ENCODE assay signal across 14 cellular contexts in genomic region chr11:122085264-122085663, GRCh38. TPM values are rescaled to one million over a fixed set of nuclear protein-coding genes. Genes with fewer than 3 reads are reported as not detected.
A peak's percentile ranks its signal among the peaks of the same experiment; 100 is the strongest.
DNase-seq lines count a peak whose midpoint lies in the region; TF ChIP-seq lines count a peak whose summit lies in the region.
"Had no signal": no experiment of that assay in that cellular context is flagged by ENCODE, and none has a peak within 500 bp of the region (broad histone marks: within the 10 kb centered on the region; RNA-seq: fewer than 3 reads in every experiment).

No MANE protein-coding gene starts in this region.

- DNase-seq in BJ (ENCODE audit: low read depth), result peak; percentile 90
- peak; percentile 97 for DNase-seq in amniotic epithelial cell (ENCODE audit: low read depth)
- peak; percentile 98 for DNase-seq in fibroblast of the aortic adventitia (ENCODE audit: low read depth)
- no peak for DNase-seq in osteocyte (ENCODE audit: extremely low spot score, unreplicated experiment)
- no peak for DNase-seq in effector memory CD4-positive, alpha-beta T cell
- no peak for DNase-seq in islet precursor cell
- no peak for DNase-seq in NOMO-1 treated with DMSO at 0.1 percent for 48 hours (lab: John Stamatoyannopoulos, UW; ENCODE audit: unreplicated experiment)
- DNase-seq in activated CD4-positive, alpha-beta memory T cell treated with anti-CD3 and anti-CD28 coated beads for 36 hours, result no peak
- DNase-seq: activated CD4-positive, alpha-beta T cell treated with anti-CD3 and anti-CD28 coated beads, Interleukin-2, amount 50 U/mL, for 1 hour; activated naive CD4-positive, alpha-beta T cell treated with anti-CD3 and anti-CD28 coated beads, Interleukin-2, amount 50 U/mL, for 16 hours; NCI-H2171; stimulated activated naive CD8-positive, alpha-beta T cell treated with anti-CD3 and anti-CD28 coated beads, Interleukin-15, amount 100 ng/mL, for 72 hours had no signal

- H3K27me3 Mint-ChIP-seq in osteocyte (ENCODE audit: unreplicated experiment), result no peaks in the 10 kb centered on the region
- H3K27me3 Mint-ChIP-seq in activated CD4-positive, alpha-beta memory T cell treated with anti-CD3 and anti-CD28 coated beads for 36 hours, result peaks cover 4% of the 10 kb centered on the region

- no peak overlapping the region for H3K4me3 Mint-ChIP-seq in osteocyte (ENCODE audit: unreplicated experiment)
- H3K4me3 Mint-ChIP-seq in activated CD4-positive, alpha-beta memory T cell treated with anti-CD3 and anti-CD28 coated beads for 36 hours, result no peak overlapping the region
- H3K4me3 Mint-ChIP-seq: stimulated activated naive CD8-positive, alpha-beta T cell treated with anti-CD3 and anti-CD28 coated beads, Interleukin-15, amount 100 ng/mL, for 72 hours had no signal

- TF ChIP-seq CTCF in BJ (IDR thresholded peaks at IDR 0.05; ENCODE audit: insufficient read depth, low read depth, low read length), result no peak
- TF ChIP-seq CTCF in fibroblast of the aortic adventitia (IDR thresholded peaks at IDR 0.05; ENCODE audit: insufficient read depth, low read length), result no peak
- TF ChIP-seq CTCF in osteocyte (IDR thresholded peaks at IDR 0.05), result no peak

- peaks cover 28% of the 10 kb centered on the region for H3K36me3 Mint-ChIP-seq in osteocyte (ENCODE audit: unreplicated experiment)
- H3K36me3 Mint-ChIP-seq in activated CD4-positive, alpha-beta memory T cell treated with anti-CD3 and anti-CD28 coated beads for 36 hours, result no peaks in the 10 kb centered on the region

- H3K27ac Mint-ChIP-seq in osteocyte (ENCODE audit: unreplicated experiment), result peak overlapping the region; percentile 88
- H3K27ac Mint-ChIP-seq in activated CD4-positive, alpha-beta memory T cell treated with anti-CD3 and anti-CD28 coated beads for 36 hours, result no peak overlapping the region
- H3K27ac Mint-ChIP-seq: stimulated activated naive CD8-positive, alpha-beta T cell treated with anti-CD3 and anti-CD28 coated beads, Interleukin-15, amount 100 ng/mL, for 72 hours had no signal

- no peaks in the 10 kb centered on the region for H3K9me3 ChIP-seq in effector memory CD4-positive, alpha-beta T cell (ENCODE audit: control insufficient read depth, low read length)
- H3K9me3 ChIP-seq: SJSA1 had no signal

- peaks cover 3% of the 10 kb centered on the region for H3K36me3 ChIP-seq in BJ (ENCODE audit: control insufficient read depth, insufficient read depth, low read length)
- H3K36me3 ChIP-seq in effector memory CD4-positive, alpha-beta T cell (ENCODE audit: control insufficient read depth, insufficient read depth, low read length), result no peaks in the 10 kb centered on the region

- POLR2A ChIA-PET in BJ (lab: Charles Lee), result interaction anchor here (0.6 kb wide), 1 partner anchor 12 kb away, joined by 4 read pairs; no protein-coding TSS in a partner anchor
- POLR2A ChIA-PET in activated CD4-positive, alpha-beta memory T cell treated with anti-CD3 and anti-CD28 coated beads for 36 hours (lab: Charles Lee), result no interaction called here

- no peaks in the 10 kb centered on the region for H3K9me3 Mint-ChIP-seq in osteocyte (ENCODE audit: unreplicated experiment)
- H3K9me3 Mint-ChIP-seq in activated CD4-positive, alpha-beta memory T cell treated with anti-CD3 and anti-CD28 coated beads for 36 hours, result no peaks in the 10 kb centered on the region
- H3K9me3 Mint-ChIP-seq: stimulated activated naive CD8-positive, alpha-beta T cell treated with anti-CD3 and anti-CD28 coated beads, Interleukin-15, amount 100 ng/mL, for 72 hours had no signal

- H3K4me3 ChIP-seq in BJ (ENCODE audit: low read depth, low read length), result no peak overlapping the region
- H3K4me3 ChIP-seq in fibroblast of the aortic adventitia (ENCODE audit: low read depth, low read length), result no peak overlapping the region
- no peak overlapping the region for H3K4me3 ChIP-seq in effector memory CD4-positive, alpha-beta T cell (ENCODE audit: insufficient read depth, low read depth, low read length, poor library complexity, severe bottlenecking)
- H3K4me3 ChIP-seq: GM12878, SJSA1 had no signal

- intact Hi-C loops in activated CD4-positive, alpha-beta memory T cell treated with anti-CD3 and anti-CD28 coated beads for 36 hours (cut with micrococcal nuclease), result no loop called here

- no peak overlapping the region for H3K27ac ChIP-seq in effector memory CD4-positive, alpha-beta T cell (ENCODE audit: insufficient read depth, low read length, poor library complexity, severe bottlenecking)
- H3K27ac ChIP-seq: SJSA1 had no signal

- H3K4me1 Mint-ChIP-seq in osteocyte (ENCODE audit: unreplicated experiment), result peaks cover 53% of the 10 kb centered on the region
- H3K4me1 Mint-ChIP-seq in activated CD4-positive, alpha-beta memory T cell treated with anti-CD3 and anti-CD28 coated beads for 36 hours (ENCODE audit: low read depth), result no peaks in the 10 kb centered on the region
- H3K4me1 Mint-ChIP-seq: stimulated activated naive CD8-positive, alpha-beta T cell treated with anti-CD3 and anti-CD28 coated beads, Interleukin-15, amount 100 ng/mL, for 72 hours had no signal

- no peaks in the 10 kb centered on the region for H3K4me1 ChIP-seq in effector memory CD4-positive, alpha-beta T cell (ENCODE audit: control insufficient read depth, insufficient read depth, low read length, poor library complexity, severe bottlenecking)

- CTCF ChIA-PET in BJ (lab: Yijun Ruan, JAX), result interaction anchor here (0.5 kb wide), 1 partner anchor 17 kb away, joined by 3 read pairs; no protein-coding TSS in a partner anchor
- CTCF ChIA-PET in activated CD4-positive, alpha-beta memory T cell treated with anti-CD3 and anti-CD28 coated beads for 36 hours (lab: Charles Lee), result no interaction called here

- no peaks in the 10 kb centered on the region for H3K27me3 ChIP-seq in BJ (ENCODE audit: control insufficient read depth, insufficient read depth, low read length)
- H3K27me3 ChIP-seq in effector memory CD4-positive, alpha-beta T cell (replicated peaks; ENCODE audit: control insufficient read depth, insufficient read depth, low read length, poor library complexity, severe bottlenecking), result no peaks in the 10 kb centered on the region
- H3K27me3 ChIP-seq: SJSA1 had no signal

RNA-seq across cellular contexts. Expression of gene BLID, which starts 30.8 kb away (rescaled TPM):
- polyA plus RNA-seq in BJ (2011; rRNA removed), result 0.16 and 0.37 TPM in 2 replicates
- 10.3 and 14.2 TPM in 2 replicates for polyA minus RNA-seq in BJ (2011; rRNA and poly(A)+ RNA removed)
- total RNA-seq in fibroblast of the aortic adventitia (ENCODE audit: low replicate concordance) (2.1 and 30.6 TPM in 2 replicates), osteocyte (1.0 and 1.4 TPM in 2 replicates)
- not detected for total RNA-seq in activated CD4-positive, alpha-beta memory T cell treated with anti-CD3 and anti-CD28 coated beads for 36 hours
- total RNA-seq: GM12878 had no signal
- polyA plus RNA-seq: GM12878 had no signal

Comparison
In these comparisons a context has a peak if more than half of its experiments do, and no peak if none do; other contexts are left out.
1. DNase-seq: peak in BJ (single experiment), amniotic epithelial cell (single experiment) and fibroblast of the aortic adventitia (single experiment); none in osteocyte (single experiment), effector memory CD4-positive, alpha-beta T cell (0 of 3), islet precursor cell (single experiment), NOMO-1 treated with DMSO at 0.1 percent for 48 hours (single experiment) and activated CD4-positive, alpha-beta memory T cell treated with anti-CD3 and anti-CD28 coated beads for 36 hours (single experiment).